Comparison of ENCODE assay signal across 9 cellular contexts in the genomic region with DNA sequence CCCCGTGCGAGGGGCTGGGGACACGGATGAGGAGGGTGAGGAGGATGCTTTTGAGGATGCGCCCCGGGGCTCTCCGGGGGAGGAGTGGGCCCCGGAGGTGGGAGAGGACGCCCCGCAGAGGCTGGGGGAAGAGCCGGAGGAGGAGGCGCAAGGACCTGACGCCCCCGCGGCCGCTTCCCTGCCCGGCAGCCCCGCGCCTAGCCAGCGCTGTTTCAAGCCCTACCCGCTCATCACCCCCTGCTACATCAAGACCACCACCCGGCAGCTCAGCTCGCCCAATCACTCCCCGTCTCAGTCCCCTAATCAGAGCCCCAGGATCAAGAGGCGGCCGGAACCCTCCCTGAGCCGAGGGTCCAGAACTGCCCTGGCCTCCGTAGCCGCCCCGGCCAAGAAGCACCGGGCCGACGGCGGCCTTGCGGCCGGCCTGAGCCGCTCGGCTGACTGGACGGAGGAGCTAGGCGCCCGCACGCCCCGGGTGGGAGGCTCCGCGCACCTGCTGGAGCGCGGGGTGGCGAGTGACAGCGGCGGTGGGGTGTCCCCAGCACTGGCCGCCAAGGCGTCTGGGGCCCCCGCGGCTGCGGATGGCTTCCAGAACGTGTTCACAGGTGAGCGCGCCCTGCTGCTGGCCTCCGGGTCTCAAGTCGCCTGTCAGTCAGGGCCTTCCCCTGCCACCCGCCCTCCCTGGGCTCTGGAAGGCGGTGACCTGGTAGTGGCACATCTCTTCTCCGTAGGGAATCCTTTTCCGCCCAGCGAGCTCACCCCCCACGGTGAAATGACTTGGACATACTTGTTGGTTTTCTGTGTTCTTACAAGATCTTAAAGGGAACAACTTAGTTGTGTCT. TPM values are rescaled to one million over a fixed set of nuclear protein-coding genes. Genes with fewer than 3 reads are reported as not detected.
DNase-seq lines count a peak whose midpoint lies in the region; ATAC-seq, FAIRE-seq and TF ChIP-seq lines count a peak whose summit lies in the region.
"Had no signal": no experiment of that assay in that cellular context is flagged by ENCODE, and none has a peak within 500 bp of the region (broad histone marks: within the 10 kb centered on the region; RNA-seq: fewer than 3 reads in every experiment).

No MANE protein-coding gene starts in this region.

- H3K9ac ChIP-seq in HUES6 (ENCODE audit: low read length), result peak overlapping the region; percentile 29
- H3K9ac ChIP-seq in H1 (replicated peaks in 1 of 4; ENCODE audit: extremely low read depth in 1 of 4, low read depth in 3 of 4, low read length in 3 of 4), result peak overlapping the region in 1 of 4 experiments; percentile 53; a peak in 1 of 7 replicates

- H3K23me2 ChIP-seq in H1 (ENCODE audit: low read depth, low read length), result peaks cover 17% of the 10 kb centered on the region; the same call in 1 of the 2 replicates

- CTCF ChIA-PET in H1 (lab: Charles Lee; ENCODE audit: partially characterized antibody), result interaction anchor here (0.8 to 1.6 kb wide), 7 partner anchors 15 to 400 kb away, joined by 3 read pairs; no protein-coding TSS in a partner anchor

- 3% methylated on average over 52 of the region's 65 CpGs; no CpG with 5 or more reads in 1 of the 2 experiments for WGBS in H1 (ENCODE audit: extremely low coverage in 1 of 2, insufficient coverage in 1 of 2, insufficient read length in 1 of 2, insufficient replicate concordance in 2 of 2, low coverage in 1 of 2, low lambda C conversion rate in 2 of 2, missing lambda C conversion rate in 1 of 2), 2 experiments

- no peak overlapping the region for H2AK5ac ChIP-seq in H1 (ENCODE audit: low read depth, low read length)

- H2AFZ ChIP-seq in H1 (ENCODE audit: low read length), result peak overlapping the region; percentile 47; the same call in 1 of the 2 replicates

- no peak overlapping the region for H2BK15ac ChIP-seq in H1 (ENCODE audit: low read length)

- TF ChIP-seq CTCF in AG10803 (conservative IDR thresholded peaks at IDR 0.05; ENCODE audit: low read length) (no peak), H1 (IDR thresholded peaks at IDR 0.05; ENCODE audit: control extremely low read depth in 1 of 3, insufficient read depth in 1 of 3, low read depth in 1 of 3, low read length in 3 of 3) (no peak), nephron progenitor cell (IDR thresholded peaks at IDR 0.05) (no peak)

- no peaks in the 10 kb centered on the region for H3K36me3 Mint-ChIP-seq in nephron progenitor cell (ENCODE audit: low read depth)

- TF ChIP-seq RAD21 in H1 (IDR thresholded peaks at IDR 0.05 in 1 of 2, conservative IDR thresholded peaks at IDR 0.05 in 1 of 2; ENCODE audit: low read depth in 2 of 2, low read length in 2 of 2), result no peak

- no peaks in the 10 kb centered on the region for H3K9me3 ChIP-seq in HUES6 (ENCODE audit: control insufficient read depth, insufficient read depth, low read depth, low read length)
- no peaks in the 10 kb centered on the region for H3K9me3 ChIP-seq in H1 (ENCODE audit: insufficient read depth in 2 of 2, low read depth in 1 of 2, low read length in 1 of 2)

- H2BK20ac ChIP-seq in H1 (ENCODE audit: low read length), result no peak overlapping the region

- H3K27ac Mint-ChIP-seq in nephron progenitor cell, result no peak overlapping the region

- H2BK12ac ChIP-seq in H1 (ENCODE audit: low read depth, low read length), result no peak overlapping the region

- no peak overlapping the region for H4K5ac ChIP-seq in H1 (ENCODE audit: insufficient read length, low read depth, low read length)

- no peak overlapping the region for H2BK5ac ChIP-seq in H1 (ENCODE audit: low read depth, low read length)

- peak overlapping the region; percentile 94 to 99 for H3K4me2 ChIP-seq in H1 (ENCODE audit: insufficient read depth in 1 of 2, low read depth in 2 of 2, low read length in 2 of 2)

- peaks cover 1 to 3% of the 10 kb centered on the region in 2 experiments for H4K20me1 ChIP-seq in H1 (replicated peaks in 1 of 2; ENCODE audit: control insufficient read depth in 1 of 2, insufficient read depth in 2 of 2, low read length in 2 of 2)

- no peak overlapping the region for H4K91ac ChIP-seq in H1 (replicated peaks; ENCODE audit: insufficient read length, low read length)

- H3K4me3 ChIP-seq in AG10803 (ENCODE audit: low read length) (peak overlapping the region; percentile 83), HUES6 (ENCODE audit: low read depth, low read length) (peak overlapping the region; percentile 59), H1 (ENCODE audit: extremely low read depth in 1 of 4, insufficient read depth in 2 of 4, low read depth in 3 of 4, low read length in 4 of 4) (peak overlapping the region; percentile 49 to 75 (median 69))

- peaks cover 52% of the 10 kb centered on the region for H3K27me3 ChIP-seq in HUES6 (ENCODE audit: control insufficient read depth, insufficient read depth, low read length)
- peaks cover 8 to 33% (median 23%) of the 10 kb centered on the region in 4 experiments for H3K27me3 ChIP-seq in H1 (replicated peaks in 1 of 4; ENCODE audit: control insufficient read depth in 3 of 4, extremely low read depth in 1 of 4, insufficient read depth in 3 of 4, low read length in 3 of 4)

- no peak overlapping the region for H2BK120ac ChIP-seq in H1 (replicated peaks; ENCODE audit: low read depth, low read length)

- H3K27me3 Mint-ChIP-seq in nephron progenitor cell (ENCODE audit: low read depth, poor library complexity), result peaks cover 82% of the 10 kb centered on the region

- H3K36me3 ChIP-seq in HUES6 (ENCODE audit: control insufficient read depth, insufficient read depth, low read length) (no peaks in the 10 kb centered on the region), H1 (ENCODE audit: control insufficient read depth in 2 of 4, insufficient read depth in 4 of 4, low read length in 3 of 4) (no peaks in the 10 kb centered on the region)

- H3K4ac ChIP-seq in H1 (replicated peaks; ENCODE audit: insufficient read length, low read depth, low read length), result no peak overlapping the region

- H3K14ac ChIP-seq in H1 (ENCODE audit: insufficient read length), result no peak overlapping the region

- DNase-seq in AG10803 (ENCODE audit: low read depth) (no peak), H1 (ENCODE audit: low read depth in 1 of 2, low spot score in 2 of 2) (peak in 1 of 2 experiments; percentile 74), nephron progenitor cell (peak; percentile 54), GDM1 (lab: John Stamatoyannopoulos, UW) (no peak)
- DNase-seq: erythroblast had no signal

- H4K8ac ChIP-seq in H1 (ENCODE audit: extremely low read depth, insufficient read depth, low read length), result peak overlapping the region; percentile 51; the same call in 1 of the 2 replicates

- no peaks in the 10 kb centered on the region for H3K79me1 ChIP-seq in H1 (ENCODE audit: low read depth, low read length)

- POLR2A ChIA-PET in H1 (lab: Charles Lee; ENCODE audit: partially characterized antibody), result no interaction called here

- no peaks in the 10 kb centered on the region for H3K79me2 ChIP-seq in H1 (ENCODE audit: control insufficient read depth in 1 of 2, insufficient read depth in 2 of 2, low read length in 2 of 2)

- H3K4me1 Mint-ChIP-seq in nephron progenitor cell, result peaks cover 12% of the 10 kb centered on the region

- no peaks in the 10 kb centered on the region for H3K9me3 Mint-ChIP-seq in nephron progenitor cell

- no peak for TF ChIP-seq EP300 in H1 (IDR thresholded peaks at IDR 0.05; ENCODE audit: borderline replicate concordance in 1 of 2, low read depth in 2 of 2, low read length in 2 of 2)

- H3K18ac ChIP-seq in H1 (ENCODE audit: extremely low read depth, low read length), result no peak overlapping the region

- H3K23ac ChIP-seq in H1 (ENCODE audit: insufficient read length), result no peak overlapping the region

- ATAC-seq in GM18519 (IDR thresholded peaks at IDR 0.05; ENCODE audit: low FRiP score, unreplicated experiment), result no peak
- ATAC-seq in HG02588 (IDR thresholded peaks at IDR 0.05; ENCODE audit: unreplicated experiment), result no peak
- no peak for ATAC-seq in GM21529 (IDR thresholded peaks at IDR 0.05; ENCODE audit: unreplicated experiment)

- H3K56ac ChIP-seq in H1 (replicated peaks; ENCODE audit: insufficient read length, low read depth, low read length), result no peak overlapping the region

- no peak for FAIRE-seq in H1 (lab: Jason Lieb, UNC)

- no peak overlapping the region for H3K27ac ChIP-seq in HUES6 (ENCODE audit: low read depth, low read length)
- H3K27ac ChIP-seq in H1 (ENCODE audit: low read depth, low read length), result no peak overlapping the region

- TF ChIP-seq POLR2A in H1 (IDR thresholded peaks at IDR 0.05; ENCODE audit: control extremely low read depth in 1 of 2, low read depth in 2 of 2, low read length in 2 of 2), result no peak

- H3K4me1 ChIP-seq in HUES6 (ENCODE audit: control insufficient read depth, insufficient read depth, low read length) (peaks cover 7% of the 10 kb centered on the region; the same call in 1 of the 2 replicates), H1 (replicated peaks in 1 of 4; ENCODE audit: control insufficient read depth in 3 of 4, insufficient read depth in 4 of 4, low read length in 3 of 4) (peaks cover 0 to 7% (median 1%) of the 10 kb centered on the region in 4 experiments; a peak in 4 of 7 replicates)

- H3K4me3 Mint-ChIP-seq in nephron progenitor cell, result peak overlapping the region; percentile 80

TF ChIP-seq in H1, 55 proteins besides CTCF, POLR2A, EP300 and RAD21 (continues in another document):
- TF ChIP-seq BACH1 (IDR thresholded peaks at IDR 0.05; ENCODE audit: low read length) (no peak), SRF (IDR thresholded peaks at IDR 0.05; ENCODE audit: low read depth, low read length) (no peak), SUZ12 (IDR thresholded peaks at IDR 0.05; ENCODE audit: low read length) (peak; percentile 56), SIN3A (conservative IDR thresholded peaks at IDR 0.05 in 1 of 2, IDR thresholded peaks at IDR 0.05 in 1 of 2; ENCODE audit: low read depth in 1 of 2, low read length in 2 of 2) (peak in 1 of 2 experiments; percentile 18; a peak in 1 of 4 replicates), SP1 (IDR thresholded peaks at IDR 0.05; ENCODE audit: low read depth, low read length) (no peak), EGR1 (IDR thresholded peaks at IDR 0.05; ENCODE audit: borderline replicate concordance, low read depth, low read length) (no peak), RNF2 (IDR thresholded peaks at IDR 0.05; ENCODE audit: borderline replicate concordance, low read depth, low read length, missing control alignments, poor library complexity, severe bottlenecking) (peak; percentile 38), YY1 (IDR thresholded peaks at IDR 0.05; ENCODE audit: low read depth, low read length) (no peak)

RNA-seq across cellular contexts. Expression of gene FMN2, which starts 1.7 kb away (rescaled TPM):
- 1.7 and 2.0 TPM in 2 replicates for total RNA-seq in H1 (2021; fragmentation: NEBNext Ultra II Directional; extraction: Animal tissue kit (Norgen Biotek cat#: 25700))
- 0.31 and 0.83 TPM in 2 replicates for polyA plus RNA-seq in H1 (2011; rRNA removed)
- 0.41 TPM for polyA plus RNA-seq in H1 (2011; cell fraction: cytosol; rRNA removed)
- 0.87 TPM for polyA plus RNA-seq in H1 (2011; cell fraction: nucleus; rRNA removed)
- polyA plus RNA-seq in H1 (2012, experiment 1 of 2), result 0.61 to 1.2 TPM (median 0.85 TPM) in 4 replicates
- 0.31 TPM for polyA plus RNA-seq in H1 (2012, experiment 2 of 2)
- 0.91 TPM for polyA plus RNA-seq in H1 (2013, experiment 1 of 2)
- polyA plus RNA-seq in H1 (2013, experiment 2 of 2), result 0.99 TPM
- 0.88 and 2.1 TPM in 2 replicates for polyA minus RNA-seq in H1 (2011; rRNA and poly(A)+ RNA removed)
- 0.51 TPM for polyA minus RNA-seq in H1 (2011; cell fraction: cytosol; rRNA and poly(A)+ RNA removed)
- 3.4 TPM for polyA minus RNA-seq in H1 (2011; cell fraction: nucleus; rRNA and poly(A)+ RNA removed)
